8 cellular contexts compared by ENCODE assay signal in genomic region chr9:100472268-100472667, GRCh38. TPM values are rescaled to one million over a fixed set of nuclear protein-coding genes. Genes with fewer than 3 reads are reported as not detected.
DNase-seq lines count a peak whose midpoint lies in the region; ATAC-seq and TF ChIP-seq lines count a peak whose summit lies in the region.

No MANE protein-coding gene starts in this region.

- H3K9me3 Mint-ChIP-seq in activated T-cell treated with anti-CD3 and anti-CD28 coated beads, Interleukin-2, amount 50 U/mL, for 24 hours, result no peaks in the 10 kb centered on the region
- no peaks in the 10 kb centered on the region for H3K9me3 Mint-ChIP-seq in T-cell
- no peaks in the 10 kb centered on the region for H3K9me3 Mint-ChIP-seq in stimulated activated effector memory CD8-positive, alpha-beta T cell treated with anti-CD3 and anti-CD28 coated beads, Interleukin-12 subunit alpha, Interleukin-12 subunit beta, amount 100 ng/mL, for 72 hours

- POLR2A ChIA-PET in T-cell (lab: Charles Lee), result interaction anchor here in 1 of 2 donors (0.5 kb wide), 1 partner anchor 647 kb away, joined by 4 read pairs; no protein-coding TSS in a partner anchor

- peak overlapping the region; percentile 57 for H3K4me3 Mint-ChIP-seq in activated T-cell treated with anti-CD3 and anti-CD28 coated beads, Interleukin-2, amount 50 U/mL, for 24 hours
- peak overlapping the region; percentile 22 to 58 (median 57) for H3K4me3 Mint-ChIP-seq in T-cell
- H3K4me3 Mint-ChIP-seq in stimulated activated effector memory CD8-positive, alpha-beta T cell treated with anti-CD3 and anti-CD28 coated beads, Interleukin-12 subunit alpha, Interleukin-12 subunit beta, amount 100 ng/mL, for 72 hours, result peak overlapping the region; percentile 37

- H3K4me1 Mint-ChIP-seq in activated T-cell treated with anti-CD3 and anti-CD28 coated beads, Interleukin-2, amount 50 U/mL, for 24 hours (ENCODE audit: low read depth), result peaks cover 4% of the 10 kb centered on the region
- peaks cover 7 to 12% (median 8%) of the 10 kb centered on the region in 3 donors for H3K4me1 Mint-ChIP-seq in T-cell
- H3K4me1 Mint-ChIP-seq in stimulated activated effector memory CD8-positive, alpha-beta T cell treated with anti-CD3 and anti-CD28 coated beads, Interleukin-12 subunit alpha, Interleukin-12 subunit beta, amount 100 ng/mL, for 72 hours, result peaks cover 8% of the 10 kb centered on the region

- ATAC-seq in T-cell (replicated peaks in 1 of 4), result no peak
- no peak for ATAC-seq in stimulated activated effector memory CD8-positive, alpha-beta T cell treated with anti-CD3 and anti-CD28 coated beads, Interleukin-12 subunit alpha, Interleukin-12 subunit beta, amount 100 ng/mL, for 72 hours
- ATAC-seq in HG03432 (IDR thresholded peaks at IDR 0.05; ENCODE audit: unreplicated experiment), result no peak
- ATAC-seq in HG02642 (IDR thresholded peaks at IDR 0.05; ENCODE audit: poor library complexity, unreplicated experiment), result no peak

- H3K4me3 ChIP-seq in fibroblast of pulmonary artery (replicated peaks; ENCODE audit: low read depth, low read length), result peak overlapping the region; percentile 63

- peaks cover 40% of the 10 kb centered on the region for H3K27me3 Mint-ChIP-seq in activated T-cell treated with anti-CD3 and anti-CD28 coated beads, Interleukin-2, amount 50 U/mL, for 24 hours
- H3K27me3 Mint-ChIP-seq in T-cell, result peaks cover 27 to 49% of the 10 kb centered on the region in 2 donors

- H3K27ac Mint-ChIP-seq in activated T-cell treated with anti-CD3 and anti-CD28 coated beads, Interleukin-2, amount 50 U/mL, for 24 hours, result no peak overlapping the region
- no peak overlapping the region for H3K27ac Mint-ChIP-seq in T-cell
- no peak overlapping the region for H3K27ac Mint-ChIP-seq in stimulated activated effector memory CD8-positive, alpha-beta T cell treated with anti-CD3 and anti-CD28 coated beads, Interleukin-12 subunit alpha, Interleukin-12 subunit beta, amount 100 ng/mL, for 72 hours

- no peak for DNase-seq in activated T-cell treated with anti-CD3 and anti-CD28 coated beads, Interleukin-2, amount 50 U/mL, for 24 hours
- DNase-seq in activated T-cell treated with anti-CD3 and anti-CD28 coated beads, Interleukin-2, amount 50 U/mL, for 1 hour, result no peak
- DNase-seq in T-cell (no peak), fibroblast of pulmonary artery (ENCODE audit: low read depth) (no peak), NCI-H1092 treated with DMSO at 0.1 percent for 48 hours (lab: John Stamatoyannopoulos, UW) (no peak)
- no peak for DNase-seq in stimulated activated effector memory CD8-positive, alpha-beta T cell treated with anti-CD3 and anti-CD28 coated beads, Interleukin-12 subunit alpha, Interleukin-12 subunit beta, amount 100 ng/mL, for 72 hours (ENCODE audit: low spot score in 2 of 2)

- no peaks in the 10 kb centered on the region for H3K36me3 Mint-ChIP-seq in activated T-cell treated with anti-CD3 and anti-CD28 coated beads, Interleukin-2, amount 50 U/mL, for 24 hours (ENCODE audit: low read depth)
- no peaks in the 10 kb centered on the region for H3K36me3 Mint-ChIP-seq in T-cell
- no peaks in the 10 kb centered on the region for H3K36me3 Mint-ChIP-seq in stimulated activated effector memory CD8-positive, alpha-beta T cell treated with anti-CD3 and anti-CD28 coated beads, Interleukin-12 subunit alpha, Interleukin-12 subunit beta, amount 100 ng/mL, for 72 hours

- CTCF ChIA-PET in T-cell (lab: Charles Lee), result interaction anchor here in 1 of 2 donors (1.0 kb wide), 1 partner anchor 34 kb away, joined by 4 read pairs; no protein-coding TSS in a partner anchor

- no peak for TF ChIP-seq CTCF in fibroblast of pulmonary artery (IDR thresholded peaks at IDR 0.05; ENCODE audit: low read length, missing control alignments)

RNA-seq across cellular contexts. Expression of gene TMEFF1, which starts 0.7 kb away (rescaled TPM):
- under 1 TPM in 2 of 5 donors, not detected in 3; 0.22 to 0.26 TPM for total RNA-seq in T-cell

RNA-seq across cellular contexts. Expression of gene MSANTD3, which starts 45.3 kb away (rescaled TPM):
- 10 to 100 TPM in 4 of 5 donors, 1 to 10 TPM in 1; 7.7 to 15.3 (median 13.1) TPM for total RNA-seq in T-cell
